ENCODE assay signal across 23 cellular contexts in the genomic region with DNA sequence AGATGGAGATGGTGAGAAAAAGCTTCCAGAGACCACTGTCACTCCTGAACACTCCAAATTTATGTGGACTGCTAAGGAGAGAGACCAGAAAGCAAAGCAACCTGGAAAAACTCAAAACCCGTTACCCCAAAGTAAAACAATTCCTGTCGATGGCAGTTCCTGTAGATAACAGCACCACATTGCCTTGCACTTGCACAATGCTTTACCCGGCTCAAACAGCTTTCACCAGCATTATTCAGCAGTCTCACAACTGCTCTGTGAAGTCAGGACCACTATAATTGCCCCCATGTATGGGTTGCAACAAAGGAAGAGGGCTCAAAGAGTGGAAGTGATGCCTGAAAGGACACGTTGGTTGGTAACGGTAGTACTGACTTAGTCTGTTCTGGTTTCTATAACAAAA.
"Had no signal": no experiment of that assay in that cellular context is flagged by ENCODE, and none has a peak within 500 bp of the region (broad histone marks: within the 10 kb centered on the region; RNA-seq: fewer than 3 reads in every experiment).

No MANE protein-coding gene starts in this region.

- H3K4me1 ChIP-seq: gastroesophageal sphincter, suprapubic skin, uterus had no signal

- DNase-seq: effector memory CD8-positive, alpha-beta T cell; esophagus squamous epithelium; foreskin fibroblast; kidney; left cardiac atrium; left ventricle myocardium inferior; lower lobe of right lung; nucleus accumbens; ovary; right cardiac atrium; small intestine; stimulated activated CD4-positive, alpha-beta T cell treated with anti-CD3 and anti-CD28 coated beads, Interleukin-12 subunit alpha, Interleukin-12 subunit beta, amount 100 ng/mL, for 4 hours; stimulated activated CD4-positive, alpha-beta T cell treated with anti-CD3 and anti-CD28 coated beads, Interleukin-2, amount 100 ng/mL, for 48 hours; stimulated activated naive CD8-positive, alpha-beta T cell treated with anti-CD3 and anti-CD28 coated beads, Interleukin-15, Interleukin-2, amounts not matched to agents 100 U/mL and 50 U/mL, for 24 hours; thyroid gland; upper lobe of left lung; uterus had no signal

- H3K4me3 ChIP-seq: esophagus squamous epithelium, gastroesophageal sphincter, hepatocyte, left ventricle myocardium inferior, lower lobe of right lung, neural progenitor cell, ovary, suprapubic skin, thyroid gland, upper lobe of left lung, uterus had no signal

- H3K27me3 ChIP-seq: esophagus squamous epithelium, gastroesophageal sphincter, hepatocyte, neural progenitor cell, ovary, suprapubic skin, thyroid gland, upper lobe of left lung, uterus had no signal

- H3K9me3 ChIP-seq: esophagus squamous epithelium, gastroesophageal sphincter, left ventricle myocardium inferior, lower lobe of right lung, ovary, suprapubic skin, thyroid gland, uterus had no signal

- FAIRE-seq: kidney, small intestine had no signal

- H3K36me3 ChIP-seq: esophagus squamous epithelium, gastroesophageal sphincter, left ventricle myocardium inferior, lower lobe of right lung, neural progenitor cell, ovary, suprapubic skin, thyroid gland, upper lobe of left lung, uterus had no signal

- H3K27ac ChIP-seq: epithelial cell of prostate, esophagus squamous epithelium, gastroesophageal sphincter, hepatocyte, left ventricle myocardium inferior, lower lobe of right lung, ovary, suprapubic skin, thyroid gland, upper lobe of left lung, uterus had no signal

- ATAC-seq: effector memory CD8-positive, alpha-beta T cell; gastroesophageal sphincter; left cardiac atrium; lower lobe of right lung; natural killer cell treated with Interleukin-12 subunit alpha and Interleukin-12 subunit beta and Interleukin-15 and Interleukin-18, amount 100 ng/mL, for 72 hours; right cardiac atrium; stimulated activated naive CD8-positive, alpha-beta T cell treated with anti-CD3 and anti-CD28 coated beads, Interleukin-15, Interleukin-2, amounts not matched to agents 100 U/mL and 50 U/mL, for 24 hours had no signal
